In the genomic region with DNA sequence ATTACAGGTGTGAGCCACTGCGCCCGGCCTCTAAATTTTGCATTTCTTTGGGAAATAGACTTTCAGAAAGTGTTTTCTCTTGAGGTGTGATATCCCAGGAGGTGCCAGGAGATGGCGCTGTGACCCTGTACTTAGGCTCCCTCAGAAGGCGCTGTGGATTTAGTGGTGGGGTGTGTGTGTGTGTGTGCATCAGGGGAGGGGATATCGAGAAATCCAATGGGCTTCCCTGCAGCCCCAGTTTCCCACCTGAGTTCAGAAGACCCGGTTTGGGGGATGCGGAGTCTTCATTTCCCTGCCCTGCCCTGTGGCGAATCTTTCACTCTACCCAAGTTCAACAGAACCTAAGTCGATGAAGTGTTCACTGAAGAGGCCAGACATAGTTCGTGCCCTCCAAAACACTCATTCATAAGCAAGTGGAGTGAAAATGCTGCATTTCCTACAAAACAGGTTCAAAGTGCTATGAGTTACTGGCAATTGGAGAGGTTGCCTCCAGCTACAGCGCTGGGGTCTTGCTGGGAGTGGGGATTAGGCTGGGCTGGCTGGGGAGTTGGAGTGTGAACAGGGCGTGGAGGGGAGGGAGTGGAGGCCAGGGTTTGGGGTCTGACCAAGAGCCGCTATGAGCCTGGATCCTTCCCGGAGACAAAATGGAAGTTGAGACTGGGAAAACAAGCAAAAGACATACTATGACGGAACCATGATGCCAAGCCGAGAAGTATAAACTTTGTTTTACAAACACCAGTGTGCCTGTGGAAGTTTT, we compare ENCODE assay signal across 8 cellular contexts. TPM values are rescaled to one million over a fixed set of nuclear protein-coding genes. Genes with fewer than 3 reads are reported as not detected.
A peak's percentile ranks its signal among the peaks of the same experiment; 100 is the strongest.
DNase-seq lines count a peak whose midpoint lies in the region; ATAC-seq and TF ChIP-seq lines count a peak whose summit lies in the region.

No MANE protein-coding gene starts in this region.

- H3K4me3 Mint-ChIP-seq in endothelial cell (ENCODE audit: unreplicated experiment) = no peak overlapping the region
- H3K4me3 Mint-ChIP-seq in naive B cell = no peak overlapping the region

- H3K4me3 ChIP-seq in H7 (ENCODE audit: insufficient read depth, low read depth, low read length) = no peak overlapping the region

- H3K36me3 ChIP-seq in H7 (replicated peaks; ENCODE audit: control insufficient read depth, insufficient read depth, low read length) = no peaks in the 10 kb centered on the region

- H3K27ac Mint-ChIP-seq in endothelial cell (ENCODE audit: unreplicated experiment) = no peak overlapping the region
- H3K27ac Mint-ChIP-seq in naive B cell = peak overlapping the region in 3 of 6 donors; percentile 5 to 37 (median 21)

- H3K27me3 Mint-ChIP-seq in endothelial cell (ENCODE audit: unreplicated experiment) (peaks cover 33% of the 10 kb centered on the region), naive B cell (peaks cover 61 to 73% (median 65%) of the 10 kb centered on the region in 3 donors)

- peaks cover 7% of the 10 kb centered on the region for H3K4me1 Mint-ChIP-seq in endothelial cell (ENCODE audit: unreplicated experiment)
- H3K4me1 Mint-ChIP-seq in naive B cell = peaks cover 0 to 6% (median under 1%) of the 10 kb centered on the region in 3 donors

- DNase-seq in Ammon's horn (ENCODE audit: low spot score) (peak; percentile 80), H7 (peak; percentile 85), NCI-H82 (lab: John Stamatoyannopoulos, UW) (peak; percentile 86), endothelial cell (ENCODE audit: low spot score) (peak; percentile 69), naive B cell (peak; percentile 62)
- DNase-seq in activated CD8-positive, alpha-beta memory T cell treated with anti-CD3 and anti-CD28 coated beads for 1 hour (ENCODE audit: extremely low read depth in 1 of 2, low read depth in 1 of 2) = peak; percentile 18 to 58
- DNase-seq in stimulated activated naive CD4-positive, alpha-beta T cell treated with Interleukin-2 at 50 U/mL for 16 hours (lab: John Stamatoyannopoulos, UW) = peak; percentile 51

- TF ChIP-seq CTCF in endothelial cell (IDR thresholded peaks at IDR 0.05; ENCODE audit: unreplicated experiment) = peak; percentile 88

- H3K9me3 Mint-ChIP-seq in endothelial cell (ENCODE audit: unreplicated experiment) (no peaks in the 10 kb centered on the region), naive B cell (no peaks in the 10 kb centered on the region)

- no peaks in the 10 kb centered on the region for H3K36me3 Mint-ChIP-seq in endothelial cell (ENCODE audit: low read depth, unreplicated experiment)
- no peaks in the 10 kb centered on the region for H3K36me3 Mint-ChIP-seq in naive B cell

- ATAC-seq in naive B cell (ENCODE audit: low read depth in 2 of 2) = peak; percentile 81 to 85
- no peak for ATAC-seq in GM19397 (IDR thresholded peaks at IDR 0.05; ENCODE audit: unreplicated experiment)

- H3K27me3 ChIP-seq in H7 (ENCODE audit: control insufficient read depth, insufficient read depth, low read length) = peaks cover 57% of the 10 kb centered on the region

RNA-seq across cellular contexts. Expression of gene WNT6, which starts 6.5 kb away (rescaled TPM):
- not detected in 2 replicates for total RNA-seq in H7 (2014; rRNA removed; shearing (Covaris generic))
- not detected for total RNA-seq in endothelial cell (ENCODE audit: unreplicated experiment)
- polyA plus RNA-seq in naive B cell (ENCODE audit: low read depth in 6 of 6) = under 1 TPM in 4 of 6 donors, not detected in 2; 0.44 to 0.79 (median 0.57) TPM

RNA-seq across cellular contexts. Expression of gene PRKAG3, which starts 21.5 kb away (rescaled TPM):
- total RNA-seq in H7 (2014; rRNA removed; shearing (Covaris generic)) = not detected in 2 replicates
- not detected for total RNA-seq in endothelial cell (ENCODE audit: unreplicated experiment)
- not detected for polyA plus RNA-seq in naive B cell (ENCODE audit: low read depth in 6 of 6)

RNA-seq across cellular contexts. Expression of gene WNT10A, which starts 27.6 kb away (rescaled TPM):
- 0.33 TPM in 1 of 2 replicates, not detected in the other for total RNA-seq in H7 (2014; rRNA removed; shearing (Covaris generic))
- not detected for total RNA-seq in endothelial cell (ENCODE audit: unreplicated experiment)
- polyA plus RNA-seq in naive B cell (ENCODE audit: low read depth in 6 of 6) = 10 to 100 TPM in 3 of 6 donors, 1 to 10 TPM in 3; 6.4 to 23.9 (median 10.7) TPM
